2 cellular contexts compared by ENCODE assay signal in genomic region chr22:43427296-43428004, GRCh38.
TF ChIP-seq lines count a peak whose summit lies in the region.

No MANE protein-coding gene starts in this region.

TF ChIP-seq in IMR-90, 13 proteins besides CTCF, POLR2A, EP300 and RAD21:
- TF ChIP-seq CHD1 (IDR thresholded peaks at IDR 0.05; ENCODE audit: low read depth, low read length) (no peak), RFX5 (IDR thresholded peaks at IDR 0.05; ENCODE audit: low read depth, low read length) (no peak), USF2 (IDR thresholded peaks at IDR 0.05; ENCODE audit: low read depth, low read length) (no peak), MAFK (IDR thresholded peaks at IDR 0.05; ENCODE audit: low read depth, low read length) (no peak), CEBPB (IDR thresholded peaks at IDR 0.05; ENCODE audit: low read depth, low read length) (no peak), MAZ (IDR thresholded peaks at IDR 0.05; ENCODE audit: borderline replicate concordance, low read depth, low read length) (no peak), SMC3 (IDR thresholded peaks at IDR 0.05; ENCODE audit: low read depth, low read length) (no peak), MXI1 (IDR thresholded peaks at IDR 0.05; ENCODE audit: borderline replicate concordance, low read depth, low read length) (no peak), NFE2L2 (IDR thresholded peaks at IDR 0.05; ENCODE audit: low read depth, low read length) (no peak), BHLHE40 (IDR thresholded peaks at IDR 0.05; ENCODE audit: low read depth, low read length) (no peak), FOS (IDR thresholded peaks at IDR 0.05; ENCODE audit: low read depth, low read length) (no peak), ELK1 (IDR thresholded peaks at IDR 0.05; ENCODE audit: borderline replicate concordance, low read depth, low read length) (no peak), RCOR1 (IDR thresholded peaks at IDR 0.05; ENCODE audit: insufficient replicate concordance, low read length) (no peak)

TF ChIP-seq in HepG2, 621 proteins besides CTCF, POLR2A, EP300 and RAD21:
- TF ChIP-seq YEATS2 (CRISPR knock-in tag; IDR thresholded peaks at IDR 0.05; ENCODE audit: borderline replicate concordance) (no peak), ZNF652 (CRISPR knock-in tag; IDR thresholded peaks at IDR 0.05; ENCODE audit: borderline replicate concordance, low read depth) (peak; percentile 56; the same call in 1 of the 2 replicates)
